Comparison of ENCODE assay signal across 8 cellular contexts in genomic region chr1:110034451-110035235, GRCh38. TPM values are rescaled to one million over a fixed set of nuclear protein-coding genes. Genes with fewer than 3 reads are reported as not detected.
DNase-seq lines count a peak whose midpoint lies in the region; ATAC-seq and TF ChIP-seq lines count a peak whose summit lies in the region.

STRIP1 (plus strand) TSS chr1:110034624; CDS start chr1:110034638, 14 bp downstream.

- intact Hi-C loops in mammary epithelial cell (cut with micrococcal nuclease) = loop anchor here (1.0 kb wide), 1 partner anchor 22 kb away; no protein-coding TSS in a partner anchor

- TF ChIP-seq CTCF in WERI-Rb-1 (IDR thresholded peaks at IDR 0.05; ENCODE audit: low read depth, low read length) (no peak), mammary epithelial cell (conservative IDR thresholded peaks at IDR 0.05 in 1 of 2, IDR thresholded peaks at IDR 0.05 in 1 of 2; ENCODE audit: extremely low read depth in 1 of 2, insufficient read depth in 1 of 2, low read depth in 1 of 2, low read length in 2 of 2) (no peak)

- H3K79me2 ChIP-seq in ACC112 (ENCODE audit: control insufficient read depth, insufficient read depth, low read length, unreplicated experiment) = peaks cover 31% of the 10 kb centered on the region
- peaks cover 38% of the 10 kb centered on the region for H3K79me2 ChIP-seq in mammary epithelial cell (ENCODE audit: insufficient read depth, low read length)

- peak within 1 kb of the TSS; percentile 77 for H3K9ac ChIP-seq in mammary epithelial cell (ENCODE audit: insufficient read depth, low read length)

- peaks cover 30% of the 10 kb centered on the region for H3K4me1 ChIP-seq in ACC112 (ENCODE audit: control insufficient read depth, insufficient read depth, low read length, unreplicated experiment)
- peaks cover 20% of the 10 kb centered on the region for H3K4me1 ChIP-seq in mammary epithelial cell (ENCODE audit: insufficient read depth, low read length)

- no peaks in the 10 kb centered on the region for H3K9me3 ChIP-seq in WERI-Rb-1 (ENCODE audit: severe bottlenecking)
- H3K9me3 ChIP-seq in mammary epithelial cell (replicated peaks; ENCODE audit: insufficient read depth, low read length) = no peaks in the 10 kb centered on the region

- CTCF ChIA-PET in mammary epithelial cell (lab: Charles Lee; ENCODE audit: low non-redundant PET) = interaction anchor here (0.5 to 0.8 kb wide), 6 partner anchors 19 to 489 kb away, joined by 3 to 8 read pairs (median 4); no protein-coding TSS in a partner anchor

- TSS peak; percentile 49 for BruUV-seq in mammary epithelial cell (replicated peaks; lab: Mats Ljungman, UMichigan)

- peak within 1 kb of the TSS; percentile 92 for H3K4me3 ChIP-seq in ACC112 (ENCODE audit: low read depth, low read length)
- H3K4me3 ChIP-seq in WERI-Rb-1 (ENCODE audit: low read depth, low read length) = peak within 1 kb of the TSS; percentile 97
- H3K4me3 ChIP-seq in mammary epithelial cell (replicated peaks in 1 of 3; ENCODE audit: insufficient read depth in 1 of 3, low read depth in 2 of 3, low read length in 3 of 3) = peak within 1 kb of the TSS; percentile 43 to 83 (median 83)

- H3K4me2 ChIP-seq in mammary epithelial cell (ENCODE audit: insufficient read depth, low read depth, low read length) = peak within 1 kb of the TSS; percentile 93

- ATAC-seq in GM18870 (IDR thresholded peaks at IDR 0.05; ENCODE audit: unreplicated experiment) (peak; percentile 88), HG03135 (IDR thresholded peaks at IDR 0.05; ENCODE audit: unreplicated experiment) (peak; percentile 85)

- H3K27ac ChIP-seq in ACC112 (ENCODE audit: low read depth, low read length) (peak within 1 kb of the TSS; percentile 75), WERI-Rb-1 (peak within 1 kb of the TSS; percentile 95), mammary epithelial cell (ENCODE audit: insufficient read depth, low read depth, low read length) (peak within 1 kb of the TSS; percentile 77)

- H3K27me3 ChIP-seq in ACC112 (ENCODE audit: insufficient read depth, low read length) = no peaks in the 10 kb centered on the region
- no peaks in the 10 kb centered on the region for H3K27me3 ChIP-seq in WERI-Rb-1 (ENCODE audit: insufficient read depth, low read depth, severe bottlenecking)
- H3K27me3 ChIP-seq in mammary epithelial cell (ENCODE audit: insufficient read depth, low read length) = no peaks in the 10 kb centered on the region

- WGBS in mammary epithelial cell (ENCODE audit: low coverage, missing lambda C conversion rate) = 0% methylated on average over 17 of the region's 66 CpGs

- DNase-seq in NCI-H2227 (lab: John Stamatoyannopoulos, UW; ENCODE audit: unreplicated experiment) = peak; percentile 97
- peak; percentile 94 for DNase-seq in WERI-Rb-1
- DNase-seq in mammary epithelial cell = peak; percentile 93
- peak; percentile 93 for DNase-seq in iPS-NIHi7 (ENCODE audit: extremely low spot score)
- DNase-seq in smooth muscle cell of the brain vasculature (ENCODE audit: low read depth, low spot score) = peak; percentile 89

- H3K36me3 ChIP-seq in ACC112 (ENCODE audit: insufficient read depth, low read length) (peaks cover 11% of the 10 kb centered on the region; the same call in 1 of the 2 replicates), WERI-Rb-1 (peaks cover 40% of the 10 kb centered on the region), mammary epithelial cell (ENCODE audit: insufficient read depth, low read length) (peaks cover 19% of the 10 kb centered on the region)

- in situ Hi-C loops in mammary epithelial cell (cut with MboI; ENCODE audit: low sequenced_read_pairs in 2 of 2) = no loop called here

- H4K20me1 ChIP-seq in mammary epithelial cell (ENCODE audit: insufficient read depth, low read length) = no peaks in the 10 kb centered on the region

- H2AFZ ChIP-seq in ACC112 (ENCODE audit: low read length, unreplicated experiment) (peak within 1 kb of the TSS; percentile 97), mammary epithelial cell (ENCODE audit: low read depth, low read length) (peak within 1 kb of the TSS; percentile 98)

- dilution Hi-C loops in mammary epithelial cell (cut with HindIII; ENCODE audit: low sequenced_read_pairs) = no loop called here

RNA-seq across cellular contexts. Expression of gene STRIP1, which starts in this region (rescaled TPM):
- 10 to 100 TPM; 39.4 to 51.3 TPM for total RNA-seq in mammary epithelial cell
- polyA plus RNA-seq in mammary epithelial cell = 24.9 TPM
- 26.5 TPM for polyA minus RNA-seq in mammary epithelial cell

Comparison
In these comparisons a context has a peak if more than half of its experiments do, and no peak if none do; other contexts are left out.
1. Peak in every context shown above with its lines: DNase-seq, ATAC-seq, H3K4me3 ChIP-seq and H3K27ac ChIP-seq.